Comparison of ENCODE assay signal across 9 cellular contexts in genomic region chr11:45266693-45267451, GRCh38. TPM values are rescaled to one million over a fixed set of nuclear protein-coding genes. Genes with fewer than 3 reads are reported as not detected.
DNase-seq lines count a peak whose midpoint lies in the region; ATAC-seq and TF ChIP-seq lines count a peak whose summit lies in the region.
"Had no signal": no experiment of that assay in that cellular context is flagged by ENCODE, and none has a peak within 500 bp of the region (broad histone marks: within the 10 kb centered on the region; RNA-seq: fewer than 3 reads in every experiment).

No MANE protein-coding gene starts in this region.

- no peaks in the 10 kb centered on the region for H3K9me3 Mint-ChIP-seq in activated CD8-positive, alpha-beta T cell treated with anti-CD3 and anti-CD28 coated beads, Interleukin-2, amount 10 ng/mL, durations not matched to agents 7 days and 5 days (ENCODE audit: insufficient read depth)
- peaks cover 8% of the 10 kb centered on the region for H3K9me3 Mint-ChIP-seq in mesothelial cell of epicardium

- WGBS in sigmoid colon, 2 donors, result 36 to 63% methylated on average over 15 of the region's 15 CpGs

- H3K9me3 ChIP-seq in sigmoid colon, result no peaks in the 10 kb centered on the region

- peaks cover 28% of the 10 kb centered on the region for H3K27me3 Mint-ChIP-seq in activated CD8-positive, alpha-beta T cell treated with anti-CD3 and anti-CD28 coated beads, Interleukin-2, amount 10 ng/mL, durations not matched to agents 7 days and 5 days (ENCODE audit: low read depth)
- peaks cover 57% of the 10 kb centered on the region for H3K27me3 Mint-ChIP-seq in mesothelial cell of epicardium (ENCODE audit: low read depth)

- no peaks in the 10 kb centered on the region for H3K4me1 ChIP-seq in sigmoid colon

- in situ Hi-C loops in GM13976 (cut with MboI; ENCODE audit: low sequenced_read_pairs, unreplicated experiment), result no loop called here
- in situ Hi-C loops in KBM-7 (cut with MboI; ENCODE audit: low pct_unique_long_range_greater_than_20kb, low sequenced_read_pairs), result no loop called here

- no peaks in the 10 kb centered on the region for H3K36me3 ChIP-seq in sigmoid colon

- H3K27ac ChIP-seq in sigmoid colon, result no peak overlapping the region

- no peak for ATAC-seq in activated CD8-positive, alpha-beta T cell treated with anti-CD3 and anti-CD28 coated beads, Interleukin-2, amount 10 ng/mL, durations not matched to agents 7 days and 5 days

- H3K27ac Mint-ChIP-seq in activated CD8-positive, alpha-beta T cell treated with anti-CD3 and anti-CD28 coated beads, Interleukin-2, amount 10 ng/mL, durations not matched to agents 7 days and 5 days, result no peak overlapping the region
- H3K27ac Mint-ChIP-seq in mesothelial cell of epicardium, result no peak overlapping the region
- H3K27ac Mint-ChIP-seq: memory B cell had no signal

- POLR2A ChIA-PET in activated CD8-positive, alpha-beta T cell treated with anti-CD3 and anti-CD28 coated beads, Interleukin-2, amount 10 ng/mL, durations not matched to agents 7 days and 5 days (lab: Charles Lee), result no interaction called here

- peaks cover 0 to 28% (median 9%) of the 10 kb centered on the region in 3 donors for H3K27me3 ChIP-seq in sigmoid colon

- no peak for TF ChIP-seq POLR2A in sigmoid colon (IDR thresholded peaks at IDR 0.05)

- H3K4me3 ChIP-seq in sigmoid colon, result no peak overlapping the region

- intact Hi-C loops in sigmoid colon (cut with DNase I), result no loop called here

- DNase-seq in COLO668 (lab: John Stamatoyannopoulos, UW; ENCODE audit: unreplicated experiment) (peak; percentile 49), GM13976 (ENCODE audit: low spot score) (peak; percentile 44), mesothelial cell of epicardium (ENCODE audit: low spot score in 2 of 2, unreplicated experiment in 2 of 2) (no peak), NCI-H446 (lab: John Stamatoyannopoulos, UW) (no peak), sigmoid colon (no peak), KBM-7 (no peak)
- DNase-seq in activated CD8-positive, alpha-beta T cell treated with anti-CD3 and anti-CD28 coated beads, Interleukin-2, amount 10 ng/mL, durations not matched to agents 7 days and 5 days, result peak; percentile 31
- DNase-seq: NCI-H2107 had no signal

- TF ChIP-seq EP300 in sigmoid colon (IDR thresholded peaks at IDR 0.05), result no peak

- no peak overlapping the region for H3K4me3 Mint-ChIP-seq in activated CD8-positive, alpha-beta T cell treated with anti-CD3 and anti-CD28 coated beads, Interleukin-2, amount 10 ng/mL, durations not matched to agents 7 days and 5 days
- H3K4me3 Mint-ChIP-seq in mesothelial cell of epicardium, result no peak overlapping the region
- H3K4me3 Mint-ChIP-seq: memory B cell had no signal

- CTCF ChIA-PET in activated CD8-positive, alpha-beta T cell treated with anti-CD3 and anti-CD28 coated beads, Interleukin-2, amount 10 ng/mL, durations not matched to agents 7 days and 5 days (lab: Charles Lee), result interaction anchor here (0.9 to 1.2 kb wide), 2 partner anchors 15 to 157 kb away, joined by 3 read pairs; no protein-coding TSS in a partner anchor

- H3K4me1 Mint-ChIP-seq in activated CD8-positive, alpha-beta T cell treated with anti-CD3 and anti-CD28 coated beads, Interleukin-2, amount 10 ng/mL, durations not matched to agents 7 days and 5 days (ENCODE audit: low read depth), result no peaks in the 10 kb centered on the region
- H3K4me1 Mint-ChIP-seq in mesothelial cell of epicardium, result no peaks in the 10 kb centered on the region
- H3K4me1 Mint-ChIP-seq: memory B cell had no signal

- H3K36me3 Mint-ChIP-seq in activated CD8-positive, alpha-beta T cell treated with anti-CD3 and anti-CD28 coated beads, Interleukin-2, amount 10 ng/mL, durations not matched to agents 7 days and 5 days (ENCODE audit: low read depth), result no peaks in the 10 kb centered on the region
- no peaks in the 10 kb centered on the region for H3K36me3 Mint-ChIP-seq in mesothelial cell of epicardium
- H3K36me3 Mint-ChIP-seq: memory B cell had no signal

- TF ChIP-seq CTCF in GM13976 (IDR thresholded peaks at IDR 0.05; ENCODE audit: borderline replicate concordance, control extremely low read depth, extremely low read depth, insufficient read depth, missing control alignments) (peak; percentile 13), mesothelial cell of epicardium (IDR thresholded peaks at IDR 0.05; ENCODE audit: unreplicated experiment) (peak; percentile 62), sigmoid colon (IDR thresholded peaks at IDR 0.05) (peak in 1 of 4 experiments; percentile 22)

RNA-seq across cellular contexts. Expression of gene SYT13, which starts 19.3 kb away (rescaled TPM):
- not detected for total RNA-seq in activated CD8-positive, alpha-beta T cell treated with anti-CD3 and anti-CD28 coated beads, Interleukin-2, amount 10 ng/mL, durations not matched to agents 7 days and 5 days
- total RNA-seq in mesothelial cell of epicardium (6.8 to 9.0 TPM (median 8.1 TPM) in 3 replicates), sigmoid colon (1 to 10 TPM; 2.0 to 5.4 (median 4.1) TPM)
- polyA plus RNA-seq in sigmoid colon, result 1 to 10 TPM; 2.4 to 8.1 (median 3.2) TPM

Comparison
In these comparisons a context has a peak if more than half of its experiments do, and no peak if none do; other contexts are left out.
1. DNase-seq: peak in COLO668 (single experiment), GM13976 (single experiment) and activated CD8-positive, alpha-beta T cell treated with anti-CD3 and anti-CD28 coated beads, Interleukin-2, amount 10 ng/mL, durations not matched to agents 7 days and 5 days (single experiment); none in mesothelial cell of epicardium (0 of 2), NCI-H446 (0 of 2), sigmoid colon (single experiment) and KBM-7 (single experiment).